32 cellular contexts compared by ENCODE assay signal in genomic region chr1:87612966-87613365, GRCh38.
"Had no signal": no experiment of that assay in that cellular context is flagged by ENCODE, and none has a peak within 500 bp of the region (broad histone marks: within the 10 kb centered on the region; RNA-seq: fewer than 3 reads in every experiment).

No MANE protein-coding gene starts in this region.

- H3K4me3 Mint-ChIP-seq: activated naive CD4-positive, alpha-beta T cell treated with anti-CD3 and anti-CD28 coated beads for 36 hours; activated naive CD8-positive, alpha-beta T cell treated with anti-CD3 and anti-CD28 coated beads for 36 hours; activated T-helper 1 cell treated with anti-CD3 and anti-CD28 coated beads, Interleukin-12 subunit alpha, Interleukin-12 subunit beta, Interleukin-2, Interleukin-4 antibody, amounts not matched to agents 30 ng/mL and 10 ng/mL and 1 ng/mL, durations not matched to agents 14 hours and 24 hours and 36 hours; mesothelial cell of epicardium; naive thymus-derived CD4-positive, alpha-beta T cell; stimulated activated memory B cell treated with anti-CD40 and anti-IgM and Interleukin-4, amounts not matched to agents 10 μg/mL and 1 μg/mL and 100 μg/mL, for 72 hours; stimulated activated naive CD8-positive, alpha-beta T cell treated with anti-CD3 and anti-CD28 coated beads, Interleukin-15, amount 100 ng/mL, for 72 hours; T-helper 1 cell treated with Interleukin-12 subunit alpha and Interleukin-12 subunit beta and Interleukin-4 antibody, amounts not matched to agents 30 μg/mL and 1 μg/mL, for 36 hours had no signal

- H3K27ac ChIP-seq: adrenal gland, brain microvascular endothelial cell, gastroesophageal sphincter, ovary, psoas muscle, sigmoid colon, thyroid gland, VCaP had no signal

- H3K27me3 Mint-ChIP-seq: activated naive CD8-positive, alpha-beta T cell treated with anti-CD3 and anti-CD28 coated beads for 36 hours; stimulated activated memory B cell treated with anti-CD40 and anti-IgM and Interleukin-4, amounts not matched to agents 10 μg/mL and 1 μg/mL and 100 μg/mL, for 72 hours; stimulated activated naive CD8-positive, alpha-beta T cell treated with anti-CD3 and anti-CD28 coated beads, Interleukin-15, amount 100 ng/mL, for 72 hours had no signal

- ATAC-seq: gastroesophageal sphincter; left cardiac atrium; naive thymus-derived CD4-positive, alpha-beta T cell; psoas muscle; stimulated activated memory B cell treated with anti-CD40 and anti-IgM and Interleukin-4, amounts not matched to agents 10 μg/mL and 1 μg/mL and 100 μg/mL, for 72 hours; stimulated activated naive CD8-positive, alpha-beta T cell treated with anti-CD3 and anti-CD28 coated beads, Interleukin-15, amount 100 ng/mL, for 72 hours had no signal

- H3K4me1 Mint-ChIP-seq: activated naive CD8-positive, alpha-beta T cell treated with anti-CD3 and anti-CD28 coated beads for 36 hours; naive thymus-derived CD4-positive, alpha-beta T cell; stimulated activated memory B cell treated with anti-CD40 and anti-IgM and Interleukin-4, amounts not matched to agents 10 μg/mL and 1 μg/mL and 100 μg/mL, for 72 hours; stimulated activated naive CD8-positive, alpha-beta T cell treated with anti-CD3 and anti-CD28 coated beads, Interleukin-15, amount 100 ng/mL, for 72 hours had no signal

- H3K36me3 ChIP-seq: adrenal gland, ascending aorta, brain microvascular endothelial cell, gastroesophageal sphincter, ovary, sigmoid colon, thyroid gland had no signal

- DNase-seq: activated CD4-positive, alpha-beta T cell treated with anti-CD3 and anti-CD28 coated beads for 4 hours; activated CD4-positive, alpha-beta T cell treated with anti-CD3 and anti-CD28 coated beads, Interleukin-2, amount 50 U/mL, for 48 hours; activated CD8-positive, alpha-beta memory T cell treated with anti-CD3 and anti-CD28 coated beads for 24 hours; activated CD8-positive, alpha-beta memory T cell treated with anti-CD3 and anti-CD28 coated beads, Interleukin-2, amount 50 U/mL, for 4 hours; activated effector memory CD4-positive, alpha-beta T cell treated with anti-CD3 and anti-CD28 coated beads, Interleukin-2, amount 50 U/mL, for 16 hours; activated naive CD4-positive, alpha-beta T cell treated with anti-CD3 and anti-CD28 coated beads for 36 hours; activated naive CD8-positive, alpha-beta T cell treated with anti-CD3 and anti-CD28 coated beads for 36 hours; activated T-cell treated with anti-CD3 and anti-CD28 coated beads, Interleukin-2, amount 50 U/mL, for 1 hour; adrenal gland; brain microvascular endothelial cell; cortex of kidney; hippocampal formation; left cardiac atrium; naive thymus-derived CD4-positive, alpha-beta T cell; ovary; psoas muscle; sigmoid colon; stimulated activated CD4-positive, alpha-beta T cell treated with anti-CD3 and anti-CD28 coated beads, Interleukin-1b, Interleukin-23, amount 100 ng/mL, for 48 hours; stimulated activated CD4-positive, alpha-beta T cell treated with anti-CD3 and anti-CD28 coated beads, Interleukin-4, amount 100 ng/mL, for 4 hours; stimulated activated CD8-positive, alpha-beta memory T cell treated with anti-CD3 and anti-CD28 coated beads, Interleukin-4, amount 100 ng/mL, for 48 hours; stimulated activated naive CD8-positive, alpha-beta T cell treated with anti-CD3 and anti-CD28 coated beads, Interleukin-15, amount 100 ng/mL, for 72 hours; substantia nigra; T-helper 9 cell; thyroid gland had no signal

- H3K4me3 ChIP-seq: adrenal gland, ascending aorta, gastroesophageal sphincter, ovary, psoas muscle, sigmoid colon, smooth muscle cell, thyroid gland had no signal

- H3K9me3 ChIP-seq: adrenal gland, ascending aorta, gastroesophageal sphincter, ovary, psoas muscle, sigmoid colon, thyroid gland had no signal

- H3K27me3 ChIP-seq: adrenal gland, ascending aorta, brain microvascular endothelial cell, gastroesophageal sphincter, ovary, sigmoid colon, thyroid gland had no signal

- H3K27ac Mint-ChIP-seq: activated naive CD4-positive, alpha-beta T cell treated with anti-CD3 and anti-CD28 coated beads for 36 hours; activated naive CD8-positive, alpha-beta T cell treated with anti-CD3 and anti-CD28 coated beads for 36 hours; activated T-helper 1 cell treated with anti-CD3 and anti-CD28 coated beads, Interleukin-12 subunit alpha, Interleukin-12 subunit beta, Interleukin-2, Interleukin-4 antibody, amounts not matched to agents 30 ng/mL and 10 ng/mL and 1 ng/mL, durations not matched to agents 14 hours and 24 hours and 36 hours; mesothelial cell of epicardium; naive thymus-derived CD4-positive, alpha-beta T cell; stimulated activated memory B cell treated with anti-CD40 and anti-IgM and Interleukin-4, amounts not matched to agents 10 μg/mL and 1 μg/mL and 100 μg/mL, for 72 hours; stimulated activated naive CD8-positive, alpha-beta T cell treated with anti-CD3 and anti-CD28 coated beads, Interleukin-15, amount 100 ng/mL, for 72 hours; T-helper 1 cell treated with Interleukin-12 subunit alpha and Interleukin-12 subunit beta and Interleukin-4 antibody, amounts not matched to agents 30 μg/mL and 1 μg/mL, for 36 hours had no signal

- H3K9me3 Mint-ChIP-seq: activated naive CD4-positive, alpha-beta T cell treated with anti-CD3 and anti-CD28 coated beads for 36 hours; activated naive CD8-positive, alpha-beta T cell treated with anti-CD3 and anti-CD28 coated beads for 36 hours; activated T-helper 1 cell treated with anti-CD3 and anti-CD28 coated beads, Interleukin-12 subunit alpha, Interleukin-12 subunit beta, Interleukin-2, Interleukin-4 antibody, amounts not matched to agents 30 ng/mL and 10 ng/mL and 1 ng/mL, durations not matched to agents 14 hours and 24 hours and 36 hours; stimulated activated memory B cell treated with anti-CD40 and anti-IgM and Interleukin-4, amounts not matched to agents 10 μg/mL and 1 μg/mL and 100 μg/mL, for 72 hours; stimulated activated naive CD8-positive, alpha-beta T cell treated with anti-CD3 and anti-CD28 coated beads, Interleukin-15, amount 100 ng/mL, for 72 hours; T-helper 1 cell treated with Interleukin-12 subunit alpha and Interleukin-12 subunit beta and Interleukin-4 antibody, amounts not matched to agents 30 μg/mL and 1 μg/mL, for 36 hours had no signal

- H3K36me3 Mint-ChIP-seq: activated naive CD8-positive, alpha-beta T cell treated with anti-CD3 and anti-CD28 coated beads for 36 hours; mesothelial cell of epicardium; naive thymus-derived CD4-positive, alpha-beta T cell; stimulated activated memory B cell treated with anti-CD40 and anti-IgM and Interleukin-4, amounts not matched to agents 10 μg/mL and 1 μg/mL and 100 μg/mL, for 72 hours had no signal

- H3K4me1 ChIP-seq: adrenal gland, psoas muscle had no signal
